ENCODE assay signal across 8 cellular contexts in genomic region chr11:86115542-86116385, GRCh38. TPM values are rescaled to one million over a fixed set of nuclear protein-coding genes. Genes with fewer than 3 reads are reported as not detected.
A peak's percentile ranks its signal among the peaks of the same experiment; 100 is the strongest.
DNase-seq lines count a peak whose midpoint lies in the region; ATAC-seq lines count a peak whose summit lies in the region.

No MANE protein-coding gene starts in this region.

- ATAC-seq in activated CD4-positive, alpha-beta T cell treated with anti-CD3 and anti-CD28 coated beads for 36 hours: peak; percentile 50
- peak; percentile 32 for ATAC-seq in HG03064 (IDR thresholded peaks at IDR 0.05; ENCODE audit: low read depth, unreplicated experiment)
- ATAC-seq in stimulated activated memory B cell treated with anti-CD40 and anti-IgM and Interleukin-4, amounts not matched to agents 10 μg/mL and 1 μg/mL and 100 μg/mL, for 72 hours: peak; percentile 60

- peaks cover 32% of the 10 kb centered on the region for H3K4me1 Mint-ChIP-seq in activated CD4-positive, alpha-beta T cell treated with anti-CD3 and anti-CD28 coated beads for 36 hours
- peaks cover 42% of the 10 kb centered on the region for H3K4me1 Mint-ChIP-seq in activated T-helper 2 cell treated with anti-CD3 and anti-CD28 coated beads, Interferon-gamma antibody, Interleukin-2, Interleukin-4, amounts not matched to agents 10 μg/mL and 5 μg/mL and 100 μg/mL, durations not matched to agents 14 hours and 24 hours and 36 hours (ENCODE audit: low read depth)
- peaks cover 25% of the 10 kb centered on the region for H3K4me1 Mint-ChIP-seq in stimulated activated memory B cell treated with anti-CD40 and anti-IgM and Interleukin-4, amounts not matched to agents 10 μg/mL and 1 μg/mL and 100 μg/mL, for 72 hours

- intact Hi-C loops in activated CD4-positive, alpha-beta T cell treated with anti-CD3 and anti-CD28 coated beads for 36 hours (cut with DNase I, micrococcal nuclease): loop anchor here (2.0 to 5.0 kb wide), 9 partner anchors 23 to 173 kb away; partner anchors contain the start of gene PICALM (in 1 of the 2)
- intact Hi-C loops in activated T-helper 2 cell treated with anti-CD3 and anti-CD28 coated beads, Interferon-gamma antibody, Interleukin-2, Interleukin-4, amounts not matched to agents 10 μg/mL and 5 μg/mL and 100 μg/mL, durations not matched to agents 14 hours and 24 hours and 36 hours (cut with micrococcal nuclease): loop anchor here (2.0 to 5.0 kb wide), 2 partner anchors 167 to 288 kb away; no protein-coding TSS in a partner anchor

- H3K36me3 Mint-ChIP-seq in activated CD4-positive, alpha-beta T cell treated with anti-CD3 and anti-CD28 coated beads for 36 hours (ENCODE audit: low read depth): no peaks in the 10 kb centered on the region
- no peaks in the 10 kb centered on the region for H3K36me3 Mint-ChIP-seq in activated T-helper 2 cell treated with anti-CD3 and anti-CD28 coated beads, Interferon-gamma antibody, Interleukin-2, Interleukin-4, amounts not matched to agents 10 μg/mL and 5 μg/mL and 100 μg/mL, durations not matched to agents 14 hours and 24 hours and 36 hours (ENCODE audit: low read depth)
- H3K36me3 Mint-ChIP-seq in stimulated activated memory B cell treated with anti-CD40 and anti-IgM and Interleukin-4, amounts not matched to agents 10 μg/mL and 1 μg/mL and 100 μg/mL, for 72 hours: no peaks in the 10 kb centered on the region

- H3K27ac Mint-ChIP-seq in activated CD4-positive, alpha-beta T cell treated with anti-CD3 and anti-CD28 coated beads for 36 hours: no peak overlapping the region
- H3K27ac Mint-ChIP-seq in activated T-helper 2 cell treated with anti-CD3 and anti-CD28 coated beads, Interferon-gamma antibody, Interleukin-2, Interleukin-4, amounts not matched to agents 10 μg/mL and 5 μg/mL and 100 μg/mL, durations not matched to agents 14 hours and 24 hours and 36 hours: peak overlapping the region; percentile 83
- peak overlapping the region; percentile 83 for H3K27ac Mint-ChIP-seq in stimulated activated memory B cell treated with anti-CD40 and anti-IgM and Interleukin-4, amounts not matched to agents 10 μg/mL and 1 μg/mL and 100 μg/mL, for 72 hours

- no peak for DNase-seq in activated CD4-positive, alpha-beta T cell treated with anti-CD3 and anti-CD28 coated beads for 36 hours
- DNase-seq in activated CD4-positive, alpha-beta T cell treated with anti-CD3 and anti-CD28 coated beads, Interleukin-2, amount 50 U/mL, for 4 hours: no peak
- no peak for DNase-seq in activated T-helper 2 cell treated with anti-CD3 and anti-CD28 coated beads, Interferon-gamma antibody, Interleukin-2, Interleukin-4, amounts not matched to agents 10 μg/mL and 5 μg/mL and 100 μg/mL, durations not matched to agents 14 hours and 24 hours and 36 hours (ENCODE audit: low spot score)
- DNase-seq in DMS 273 treated with DMSO at 0.1 percent for 48 hours (lab: John Stamatoyannopoulos, UW) (no peak), DMS53 (lab: John Stamatoyannopoulos, UW) (no peak), GM19240 (ENCODE audit: insufficient read length, low spot score) (no peak)

- peaks cover 7% of the 10 kb centered on the region for H3K27me3 Mint-ChIP-seq in activated CD4-positive, alpha-beta T cell treated with anti-CD3 and anti-CD28 coated beads for 36 hours
- no peaks in the 10 kb centered on the region for H3K27me3 Mint-ChIP-seq in activated T-helper 2 cell treated with anti-CD3 and anti-CD28 coated beads, Interferon-gamma antibody, Interleukin-2, Interleukin-4, amounts not matched to agents 10 μg/mL and 5 μg/mL and 100 μg/mL, durations not matched to agents 14 hours and 24 hours and 36 hours (ENCODE audit: low read depth)
- H3K27me3 Mint-ChIP-seq in stimulated activated memory B cell treated with anti-CD40 and anti-IgM and Interleukin-4, amounts not matched to agents 10 μg/mL and 1 μg/mL and 100 μg/mL, for 72 hours: no peaks in the 10 kb centered on the region

- POLR2A ChIA-PET in activated CD4-positive, alpha-beta T cell treated with anti-CD3 and anti-CD28 coated beads for 36 hours (lab: Charles Lee): no interaction called here

- no peaks in the 10 kb centered on the region for H3K9me3 Mint-ChIP-seq in activated CD4-positive, alpha-beta T cell treated with anti-CD3 and anti-CD28 coated beads for 36 hours (ENCODE audit: low read depth)
- H3K9me3 Mint-ChIP-seq in activated T-helper 2 cell treated with anti-CD3 and anti-CD28 coated beads, Interferon-gamma antibody, Interleukin-2, Interleukin-4, amounts not matched to agents 10 μg/mL and 5 μg/mL and 100 μg/mL, durations not matched to agents 14 hours and 24 hours and 36 hours: no peaks in the 10 kb centered on the region
- H3K9me3 Mint-ChIP-seq in stimulated activated memory B cell treated with anti-CD40 and anti-IgM and Interleukin-4, amounts not matched to agents 10 μg/mL and 1 μg/mL and 100 μg/mL, for 72 hours: no peaks in the 10 kb centered on the region

- CTCF ChIA-PET in activated CD4-positive, alpha-beta T cell treated with anti-CD3 and anti-CD28 coated beads for 36 hours (lab: Charles Lee): interaction anchor here (0.9 to 2.6 kb wide), 6 partner anchors 12 to 982 kb away, joined by 3 to 13 read pairs (median 8); no protein-coding TSS in a partner anchor

- peak overlapping the region; percentile 0 for H3K4me3 Mint-ChIP-seq in activated CD4-positive, alpha-beta T cell treated with anti-CD3 and anti-CD28 coated beads for 36 hours
- H3K4me3 Mint-ChIP-seq in activated T-helper 2 cell treated with anti-CD3 and anti-CD28 coated beads, Interferon-gamma antibody, Interleukin-2, Interleukin-4, amounts not matched to agents 10 μg/mL and 5 μg/mL and 100 μg/mL, durations not matched to agents 14 hours and 24 hours and 36 hours (ENCODE audit: low read depth): peak overlapping the region; percentile 22
- H3K4me3 Mint-ChIP-seq in stimulated activated memory B cell treated with anti-CD40 and anti-IgM and Interleukin-4, amounts not matched to agents 10 μg/mL and 1 μg/mL and 100 μg/mL, for 72 hours: peak overlapping the region; percentile 39

RNA-seq across cellular contexts. Expression of gene PICALM, which starts 46.9 kb away (rescaled TPM):
- total RNA-seq in activated CD4-positive, alpha-beta T cell treated with anti-CD3 and anti-CD28 coated beads for 36 hours: 10 to 100 TPM; 63.8 to 88.3 TPM
- total RNA-seq in activated T-helper 2 cell treated with anti-CD3 and anti-CD28 coated beads, Interferon-gamma antibody, Interleukin-2, Interleukin-4, amounts not matched to agents 10 μg/mL and 5 μg/mL and 100 μg/mL, durations not matched to agents 14 hours and 24 hours and 36 hours: 193 and 213 TPM in 2 replicates
